19 cellular contexts compared by ENCODE assay signal in the genomic region with DNA sequence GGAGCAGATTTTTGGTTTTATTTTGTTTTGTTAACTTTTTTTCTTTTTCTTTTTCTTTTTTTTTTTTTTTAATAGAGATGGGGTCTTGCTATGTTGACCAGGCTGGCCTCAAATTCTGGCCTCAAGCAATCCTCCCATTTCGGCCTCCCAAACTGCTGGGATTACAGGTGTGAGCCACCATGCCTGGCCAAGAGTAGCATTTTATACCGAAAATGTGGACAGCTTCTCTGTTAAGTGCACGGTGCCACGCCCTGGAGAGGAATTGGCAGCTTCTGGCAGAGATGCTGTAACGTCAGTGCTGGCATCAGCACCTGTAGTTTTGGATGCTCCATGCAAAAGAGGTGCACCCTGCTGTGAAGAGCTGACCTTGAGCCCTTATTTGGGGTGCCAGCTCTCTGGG. TPM values are rescaled to one million over a fixed set of nuclear protein-coding genes. Genes with fewer than 3 reads are reported as not detected.
DNase-seq lines count a peak whose midpoint lies in the region; ATAC-seq, FAIRE-seq and TF ChIP-seq lines count a peak whose summit lies in the region.
"Had no signal": no experiment of that assay in that cellular context is flagged by ENCODE, and none has a peak within 500 bp of the region (broad histone marks: within the 10 kb centered on the region; RNA-seq: fewer than 3 reads in every experiment).

No MANE protein-coding gene starts in this region.

- H3K27ac Mint-ChIP-seq in WTC11 (no peak overlapping the region), type B pancreatic cell (peak overlapping the region; percentile 16)
- H3K27ac Mint-ChIP-seq: CD4-positive, alpha-beta T cell had no signal

- H3K9ac ChIP-seq in kidney (ENCODE audit: low read length in 2 of 2): no peak overlapping the region

- no peak for ATAC-seq in WTC11
- ATAC-seq: HCT116, Panc1 had no signal

- TF ChIP-seq CTCF in WTC11 (IDR thresholded peaks at IDR 0.05) (no peak), kidney (IDR thresholded peaks at IDR 0.05; ENCODE audit: borderline replicate concordance, extremely low read depth, insufficient read depth) (no peak), type B pancreatic cell (conservative IDR thresholded peaks at IDR 0.05) (no peak)

- no peaks in the 10 kb centered on the region for H3K36me3 ChIP-seq in kidney (ENCODE audit: control insufficient read depth in 1 of 2, insufficient read depth in 2 of 2, low read length in 2 of 2)
- H3K36me3 ChIP-seq: BE2C had no signal

- no peaks in the 10 kb centered on the region for H3K9me3 Mint-ChIP-seq in WTC11
- H3K9me3 Mint-ChIP-seq in type B pancreatic cell: no peaks in the 10 kb centered on the region
- H3K9me3 Mint-ChIP-seq: CD4-positive, alpha-beta T cell had no signal

- CTCF ChIA-PET in WTC11 (lab: Charles Lee): interaction anchor here (0.5 to 1.5 kb wide), 3 partner anchors 17 to 443 kb away, joined by 3 read pairs; no protein-coding TSS in a partner anchor

- H3K27me3 Mint-ChIP-seq in WTC11 (ENCODE audit: low read depth) (no peaks in the 10 kb centered on the region), type B pancreatic cell (no peaks in the 10 kb centered on the region)
- H3K27me3 Mint-ChIP-seq: CD4-positive, alpha-beta T cell had no signal

- H3K36me3 Mint-ChIP-seq in WTC11 (no peaks in the 10 kb centered on the region), type B pancreatic cell (no peaks in the 10 kb centered on the region)

- H3K4me3 Mint-ChIP-seq in WTC11 (no peak overlapping the region), type B pancreatic cell (no peak overlapping the region)
- H3K4me3 Mint-ChIP-seq: CD4-positive, alpha-beta T cell had no signal

- peak; percentile 13 for DNase-seq in activated effector memory CD4-positive, alpha-beta T cell treated with anti-CD3 and anti-CD28 coated beads, Interleukin-2, amount 50 U/mL, for 16 hours
- DNase-seq in activated effector memory CD4-positive, alpha-beta T cell treated with Interleukin-2 at 50 U/mL for 16 hours: no peak
- DNase-seq in WTC11 (ENCODE audit: low spot score): no peak
- peak; percentile 13 for DNase-seq in kidney
- DNase-seq in type B pancreatic cell (ENCODE audit: extremely low spot score, unreplicated experiment): no peak
- DNase-seq in activated CD4-positive, alpha-beta T cell treated with anti-CD3 and anti-CD28 coated beads, Interleukin-2, amount 50 U/mL, for 1 hour: no peak
- no peak for DNase-seq in central memory CD4-positive, alpha-beta T cell
- no peak for DNase-seq in NCI-H2081 (lab: John Stamatoyannopoulos, UW)
- DNase-seq: BE2C; CD4-positive, alpha-beta T cell; DND-41; NCI-H1048; NCI-H510A treated with DMSO at 0.1 percent for 48 hours; Right ventricle myocardium superior had no signal

- FAIRE-seq in kidney (lab: Jason Lieb, UNC): no peak
- FAIRE-seq: D721Med, G401.6 had no signal

- no peaks in the 10 kb centered on the region for H3K4me1 ChIP-seq in kidney (ENCODE audit: control insufficient read depth in 1 of 2, insufficient read depth in 1 of 2, low read depth in 1 of 2, low read length in 2 of 2)
- H3K4me1 ChIP-seq: BE2C had no signal

- H3K27ac ChIP-seq in kidney (ENCODE audit: low read depth in 2 of 2, low read length in 2 of 2): no peak overlapping the region
- H3K27ac ChIP-seq: 22Rv1 had no signal

- H3K9me3 ChIP-seq in kidney (ENCODE audit: control insufficient read depth in 1 of 2, low read length in 2 of 2): no peaks in the 10 kb centered on the region
- H3K9me3 ChIP-seq: BE2C had no signal

- no peak overlapping the region for H3K4me3 ChIP-seq in kidney (ENCODE audit: low read length in 2 of 2)

- H3K4me1 Mint-ChIP-seq in WTC11 (peaks cover 9% of the 10 kb centered on the region), type B pancreatic cell (ENCODE audit: unreplicated experiment) (no peaks in the 10 kb centered on the region)

- intact Hi-C loops in kidney (cut with DNase I): no loop called here

- POLR2A ChIA-PET in WTC11 (lab: Charles Lee): no interaction called here

TF ChIP-seq in WTC11, 78 proteins besides CTCF, POLR2A, EP300 and RAD21:
- TF ChIP-seq, protein P1, sequence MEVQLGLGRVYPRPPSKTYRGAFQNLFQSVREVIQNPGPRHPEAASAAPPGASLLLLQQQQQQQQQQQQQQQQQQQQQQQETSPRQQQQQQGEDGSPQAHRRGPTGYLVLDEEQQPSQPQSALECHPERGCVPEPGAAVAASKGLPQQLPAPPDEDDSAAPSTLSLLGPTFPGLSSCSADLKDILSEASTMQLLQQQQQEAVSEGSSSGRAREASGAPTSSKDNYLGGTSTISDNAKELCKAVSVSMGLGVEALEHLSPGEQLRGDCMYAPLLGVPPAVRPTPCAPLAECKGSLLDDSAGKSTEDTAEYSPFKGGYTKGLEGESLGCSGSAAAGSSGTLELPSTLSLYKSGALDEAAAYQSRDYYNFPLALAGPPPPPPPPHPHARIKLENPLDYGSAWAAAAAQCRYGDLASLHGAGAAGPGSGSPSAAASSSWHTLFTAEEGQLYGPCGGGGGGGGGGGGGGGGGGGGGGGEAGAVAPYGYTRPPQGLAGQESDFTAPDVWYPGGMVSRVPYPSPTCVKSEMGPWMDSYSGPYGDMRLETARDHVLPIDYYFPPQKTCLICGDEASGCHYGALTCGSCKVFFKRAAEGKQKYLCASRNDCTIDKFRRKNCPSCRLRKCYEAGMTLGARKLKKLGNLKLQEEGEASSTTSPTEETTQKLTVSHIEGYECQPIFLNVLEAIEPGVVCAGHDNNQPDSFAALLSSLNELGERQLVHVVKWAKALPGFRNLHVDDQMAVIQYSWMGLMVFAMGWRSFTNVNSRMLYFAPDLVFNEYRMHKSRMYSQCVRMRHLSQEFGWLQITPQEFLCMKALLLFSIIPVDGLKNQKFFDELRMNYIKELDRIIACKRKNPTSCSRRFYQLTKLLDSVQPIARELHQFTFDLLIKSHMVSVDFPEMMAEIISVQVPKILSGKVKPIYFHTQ (CRISPR knock-in tag; IDR thresholded peaks at IDR 0.05): no peak
- TF ChIP-seq, protein P2, sequence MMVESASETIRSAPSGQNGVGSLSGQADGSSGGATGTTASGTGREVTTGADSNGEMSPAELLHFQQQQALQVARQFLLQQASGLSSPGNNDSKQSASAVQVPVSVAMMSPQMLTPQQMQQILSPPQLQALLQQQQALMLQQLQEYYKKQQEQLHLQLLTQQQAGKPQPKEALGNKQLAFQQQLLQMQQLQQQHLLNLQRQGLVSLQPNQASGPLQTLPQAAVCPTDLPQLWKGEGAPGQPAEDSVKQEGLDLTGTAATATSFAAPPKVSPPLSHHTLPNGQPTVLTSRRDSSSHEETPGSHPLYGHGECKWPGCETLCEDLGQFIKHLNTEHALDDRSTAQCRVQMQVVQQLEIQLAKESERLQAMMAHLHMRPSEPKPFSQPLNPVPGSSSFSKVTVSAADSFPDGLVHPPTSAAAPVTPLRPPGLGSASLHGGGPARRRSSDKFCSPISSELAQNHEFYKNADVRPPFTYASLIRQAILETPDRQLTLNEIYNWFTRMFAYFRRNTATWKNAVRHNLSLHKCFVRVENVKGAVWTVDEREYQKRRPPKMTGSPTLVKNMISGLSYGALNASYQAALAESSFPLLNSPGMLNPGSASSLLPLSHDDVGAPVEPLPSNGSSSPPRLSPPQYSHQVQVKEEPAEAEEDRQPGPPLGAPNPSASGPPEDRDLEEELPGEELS (CRISPR knock-in tag; IDR thresholded peaks at IDR 0.05): no peak
- TF ChIP-seq ZNF121 (CRISPR knock-in tag; IDR thresholded peaks at IDR 0.05) (peak; percentile 71; the same call in 1 of the 2 replicates), ZNF263 (CRISPR knock-in tag; IDR thresholded peaks at IDR 0.05; ENCODE audit: low read depth) (no peak)
- TF ChIP-seq, protein P3, sequence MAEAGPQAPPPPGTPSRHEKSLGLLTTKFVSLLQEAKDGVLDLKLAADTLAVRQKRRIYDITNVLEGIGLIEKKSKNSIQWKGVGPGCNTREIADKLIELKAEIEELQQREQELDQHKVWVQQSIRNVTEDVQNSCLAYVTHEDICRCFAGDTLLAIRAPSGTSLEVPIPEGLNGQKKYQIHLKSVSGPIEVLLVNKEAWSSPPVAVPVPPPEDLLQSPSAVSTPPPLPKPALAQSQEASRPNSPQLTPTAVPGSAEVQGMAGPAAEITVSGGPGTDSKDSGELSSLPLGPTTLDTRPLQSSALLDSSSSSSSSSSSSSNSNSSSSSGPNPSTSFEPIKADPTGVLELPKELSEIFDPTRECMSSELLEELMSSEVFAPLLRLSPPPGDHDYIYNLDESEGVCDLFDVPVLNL (CRISPR knock-in tag; IDR thresholded peaks at IDR 0.05; ENCODE audit: borderline replicate concordance, low read depth): no peak

RNA-seq across cellular contexts. Expression of a gene that starts 18.2 kb away (rescaled TPM):
- 1.9 to 2.2 TPM (median 2.0 TPM) in 3 replicates for total RNA-seq in WTC11 (2021)
- 13.9 TPM for total RNA-seq in kidney
- 6.8 TPM for polyA plus RNA-seq in kidney (ENCODE audit: insufficient read depth, low read depth, low replicate concordance)
- total RNA-seq in type B pancreatic cell (ENCODE audit: low replicate concordance): 1.4 and 3.7 TPM in 2 replicates

Comparison
In these comparisons a context has a peak if more than half of its experiments do, and no peak if none do; other contexts are left out.
1. DNase-seq: peak in activated effector memory CD4-positive, alpha-beta T cell treated with anti-CD3 and anti-CD28 coated beads, Interleukin-2, amount 50 U/mL, for 16 hours (single experiment) and kidney (single experiment); none in activated effector memory CD4-positive, alpha-beta T cell treated with Interleukin-2 at 50 U/mL for 16 hours (single experiment), WTC11 (single experiment), type B pancreatic cell (single experiment), activated CD4-positive, alpha-beta T cell treated with anti-CD3 and anti-CD28 coated beads, Interleukin-2, amount 50 U/mL, for 1 hour (single experiment), central memory CD4-positive, alpha-beta T cell (single experiment) and NCI-H2081 (0 of 2).